ENCODE assay signal across 24 cellular contexts in the genomic region with DNA sequence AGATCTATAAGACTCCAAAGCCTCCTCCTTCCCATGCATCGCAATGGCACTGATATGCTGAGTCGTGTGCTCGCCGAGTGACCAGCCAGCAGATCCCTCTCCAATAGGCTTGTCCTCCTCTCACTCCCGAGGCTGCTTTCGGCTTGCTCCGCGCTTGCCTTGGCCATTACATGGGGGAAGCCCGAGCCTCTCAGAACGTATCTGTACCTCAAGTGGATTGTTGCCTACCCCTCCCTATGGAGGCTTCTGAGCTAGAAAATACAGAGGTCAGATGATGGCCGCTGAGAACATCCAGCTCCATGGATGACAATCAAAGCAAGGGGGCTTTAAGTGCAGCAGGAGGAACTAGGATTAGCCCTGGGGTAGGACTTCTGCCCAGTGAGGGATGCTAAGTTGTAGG.
"Had no signal": no experiment of that assay in that cellular context is flagged by ENCODE, and none has a peak within 500 bp of the region (broad histone marks: within the 10 kb centered on the region; RNA-seq: fewer than 3 reads in every experiment).

No MANE protein-coding gene starts in this region.

- H3K4me1 ChIP-seq: ascending aorta had no signal

- H3K4me3 Mint-ChIP-seq: activated B cell treated with CpG ODN at 0.5 μM for 24 hours; activated CD4-positive, alpha-beta memory T cell treated with anti-CD3 and anti-CD28 coated beads, Interleukin-2, amount 10 ng/mL, durations not matched to agents 7 days and 5 days; activated naive CD4-positive, alpha-beta T cell treated with anti-CD3 and anti-CD28 coated beads, Interleukin-2, amount 50 U/mL, for 24 hours; activated naive CD8-positive, alpha-beta T cell treated with anti-CD3 and anti-CD28 coated beads, Interleukin-2, amount 10 ng/mL, durations not matched to agents 7 days and 5 days; activated T-cell treated with anti-CD3 and anti-CD28 coated beads, Interleukin-2, amount 50 U/mL, for 24 hours; central memory CD8-positive, alpha-beta T cell; T-cell; T-helper 17 cell had no signal

- H3K27ac Mint-ChIP-seq: activated B cell treated with CpG ODN at 0.5 μM for 24 hours; activated CD4-positive, alpha-beta memory T cell treated with anti-CD3 and anti-CD28 coated beads, Interleukin-2, amount 10 ng/mL, durations not matched to agents 7 days and 5 days; activated naive CD4-positive, alpha-beta T cell treated with anti-CD3 and anti-CD28 coated beads, Interleukin-2, amount 50 U/mL, for 24 hours; activated naive CD8-positive, alpha-beta T cell treated with anti-CD3 and anti-CD28 coated beads, Interleukin-2, amount 10 ng/mL, durations not matched to agents 7 days and 5 days; activated T-cell treated with anti-CD3 and anti-CD28 coated beads, Interleukin-2, amount 50 U/mL, for 24 hours; activated T-helper 2 cell treated with anti-CD3 and anti-CD28 coated beads, Interferon-gamma antibody, Interleukin-2, Interleukin-4, amounts not matched to agents 10 μg/mL and 5 μg/mL and 100 μg/mL, durations not matched to agents 14 hours and 24 hours and 36 hours; T-cell; T-helper 17 cell had no signal

- H3K27me3 ChIP-seq: ascending aorta, cardiac muscle cell had no signal

- H3K27ac ChIP-seq: ascending aorta, cardiac muscle cell, RWPE1 had no signal

- H3K36me3 ChIP-seq: ascending aorta, cardiac muscle cell had no signal

- H3K9me3 Mint-ChIP-seq: activated B cell treated with CpG ODN at 0.5 μM for 24 hours; activated CD4-positive, alpha-beta memory T cell treated with anti-CD3 and anti-CD28 coated beads, Interleukin-2, amount 10 ng/mL, durations not matched to agents 7 days and 5 days; activated naive CD4-positive, alpha-beta T cell treated with anti-CD3 and anti-CD28 coated beads, Interleukin-2, amount 50 U/mL, for 24 hours; activated naive CD8-positive, alpha-beta T cell treated with anti-CD3 and anti-CD28 coated beads, Interleukin-2, amount 10 ng/mL, durations not matched to agents 7 days and 5 days; activated T-cell treated with anti-CD3 and anti-CD28 coated beads, Interleukin-2, amount 50 U/mL, for 24 hours; activated T-helper 2 cell treated with anti-CD3 and anti-CD28 coated beads, Interferon-gamma antibody, Interleukin-2, Interleukin-4, amounts not matched to agents 10 μg/mL and 5 μg/mL and 100 μg/mL, durations not matched to agents 14 hours and 24 hours and 36 hours; central memory CD8-positive, alpha-beta T cell; T-cell had no signal

- ATAC-seq: Right ventricle myocardium inferior had no signal

- H3K9me3 ChIP-seq: ascending aorta had no signal

- DNase-seq: activated B cell treated with CpG ODN at 0.5 μM for 24 hours; activated CD4-positive, alpha-beta memory T cell treated with anti-CD3 and anti-CD28 coated beads, Interleukin-2, amount 10 ng/mL, durations not matched to agents 7 days and 5 days; activated CD4-positive, alpha-beta T cell treated with anti-CD3 and anti-CD28 coated beads for 4 hours; activated CD4-positive, alpha-beta T cell treated with anti-CD3 and anti-CD28 coated beads, Interleukin-2, amount 50 U/mL, for 1 hour; activated CD4-positive, CD25-positive, alpha-beta regulatory T cell treated with anti-CD3 and anti-CD28 coated beads, Interleukin-2, amount 50 U/mL, for 72 hours; activated CD8-positive, alpha-beta memory T cell treated with anti-CD3 and anti-CD28 coated beads for 24 hours; activated gamma-delta T cell; activated naive CD4-positive, alpha-beta T cell treated with Interleukin-2 at 50 U/mL for 16 hours; activated naive CD8-positive, alpha-beta T cell treated with anti-CD3 and anti-CD28 coated beads, Interleukin-2, amount 10 ng/mL, durations not matched to agents 7 days and 5 days; activated T-cell treated with anti-CD3 and anti-CD28 coated beads, Interleukin-2, amount 50 U/mL, for 24 hours; NCI-H1092; NCI-H1436 treated with DMSO at 0.1 percent for 48 hours; NCI-H2107; NCI-H510A; SIG-M5; T-helper 17 cell had no signal

- H3K4me3 ChIP-seq: ascending aorta, cardiac muscle cell had no signal

- H3K36me3 Mint-ChIP-seq: activated naive CD4-positive, alpha-beta T cell treated with anti-CD3 and anti-CD28 coated beads, Interleukin-2, amount 50 U/mL, for 24 hours; activated naive CD8-positive, alpha-beta T cell treated with anti-CD3 and anti-CD28 coated beads, Interleukin-2, amount 10 ng/mL, durations not matched to agents 7 days and 5 days; T-cell had no signal
